ENCODE assay signal across 7 cellular contexts in the genomic region with DNA sequence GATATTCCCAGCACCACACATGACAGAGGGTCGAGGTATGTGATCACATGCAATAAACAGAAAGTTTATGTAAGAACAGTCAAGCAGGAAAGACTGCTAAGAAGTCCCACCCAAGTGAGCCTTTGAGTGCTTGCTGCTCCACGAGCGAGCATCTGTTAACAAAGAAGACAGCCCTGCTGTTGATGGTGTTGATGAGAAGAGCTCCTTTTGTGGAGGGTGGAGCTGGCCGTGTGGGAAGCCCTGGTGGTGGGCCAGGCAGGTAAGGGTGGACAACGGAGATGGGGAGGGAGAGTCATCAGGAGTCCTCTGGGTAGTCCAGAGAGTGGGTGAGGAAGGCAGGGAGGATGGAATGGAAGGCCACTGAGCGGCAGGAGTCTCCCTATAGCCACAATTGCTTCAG.
"Had no signal": no experiment of that assay in that cellular context is flagged by ENCODE, and none has a peak within 500 bp of the region (broad histone marks: within the 10 kb centered on the region; RNA-seq: fewer than 3 reads in every experiment).

No MANE protein-coding gene starts in this region.

- H3K27ac ChIP-seq: HL-60 had no signal

- DNase-seq: H9, HFFc6 had no signal

- H3K27me3 Mint-ChIP-seq: IgD-negative memory B cell had no signal

- H3K4me3 ChIP-seq: GM23338 had no signal

- H3K27ac Mint-ChIP-seq: GM23338, HFFc6, IgD-negative memory B cell had no signal

- H3K9me3 Mint-ChIP-seq: GM23338, H9 had no signal

- H2AFZ ChIP-seq: GM23338 had no signal

- H3K4me3 Mint-ChIP-seq: GM23338, H9, HFFc6, IgD-negative memory B cell had no signal

- ATAC-seq: GM23338, HCT116, HepG2 had no signal

- H3K4me2 ChIP-seq: GM23338 had no signal
